8 cellular contexts compared by ENCODE assay signal in genomic region chr10:94403034-94403822, GRCh38. TPM values are rescaled to one million over a fixed set of nuclear protein-coding genes. Genes with fewer than 3 reads are reported as not detected.
DNase-seq lines count a peak whose midpoint lies in the region; ATAC-seq lines count a peak whose summit lies in the region.

No MANE protein-coding gene starts in this region.

- DNase-seq in EL = peak; percentile 78
- peak; percentile 79 for DNase-seq in RKO (ENCODE audit: low spot score)
- DNase-seq in astrocyte of the hippocampus (ENCODE audit: low read depth, low spot score) = peak; percentile 75
- peak in 42 of 51 donors; percentile 9 to 72 (median 41) for DNase-seq in hypothalamus (lab: John Stamatoyannopoulos, UW)
- DNase-seq in pulmonary artery endothelial cell (ENCODE audit: low read depth, low spot score) = peak; percentile 50
- DNase-seq in activated gamma-delta T cell (lab: John Stamatoyannopoulos, UW) = no peak

- ATAC-seq in GM21381 (IDR thresholded peaks at IDR 0.05; ENCODE audit: unreplicated experiment) = peak; percentile 65
- ATAC-seq in HG03571 (IDR thresholded peaks at IDR 0.05; ENCODE audit: unreplicated experiment) = peak; percentile 54

RNA-seq across cellular contexts. Expression of gene TBC1D12, which starts 0.9 kb away (rescaled TPM):
- total RNA-seq in pulmonary artery endothelial cell = 12.7 and 13.4 TPM in 2 replicates

RNA-seq across cellular contexts. Expression of gene NOC3L, which starts 40.5 kb away (rescaled TPM):
- total RNA-seq in pulmonary artery endothelial cell = 25.7 and 35.3 TPM in 2 replicates
